Comparison of ENCODE assay signal across 18 cellular contexts in the genomic region with DNA sequence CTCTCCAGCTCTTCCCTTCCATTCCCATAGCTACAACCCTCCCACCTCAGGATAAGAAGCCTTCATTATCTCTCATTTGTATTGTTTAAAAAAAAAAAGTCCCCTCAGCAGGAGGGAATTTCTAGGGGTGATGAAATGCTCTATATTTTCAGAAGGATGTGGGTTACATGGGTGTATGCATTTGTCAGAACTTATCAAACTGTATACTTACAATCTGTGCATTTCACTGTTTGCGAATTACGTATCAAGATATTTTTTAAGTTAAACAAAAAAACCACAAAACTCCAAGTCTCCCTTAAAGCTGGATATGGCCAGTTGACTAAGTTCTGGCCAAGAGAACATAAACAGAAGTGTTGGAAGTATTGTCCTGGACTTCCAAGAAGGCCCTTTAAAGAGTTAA. TPM values are rescaled to one million over a fixed set of nuclear protein-coding genes. Genes with fewer than 3 reads are reported as not detected.
DNase-seq lines count a peak whose midpoint lies in the region; ATAC-seq and TF ChIP-seq lines count a peak whose summit lies in the region.
"Had no signal": no experiment of that assay in that cellular context is flagged by ENCODE, and none has a peak within 500 bp of the region (broad histone marks: within the 10 kb centered on the region; RNA-seq: fewer than 3 reads in every experiment).

No MANE protein-coding gene starts in this region.

- H3K27me3 Mint-ChIP-seq in activated naive CD8-positive, alpha-beta T cell treated with anti-CD3 and anti-CD28 coated beads, Interleukin-2, amount 10 ng/mL, durations not matched to agents 7 days and 5 days = no peaks in the 10 kb centered on the region
- H3K27me3 Mint-ChIP-seq in memory B cell = no peaks in the 10 kb centered on the region

- H3K36me3 Mint-ChIP-seq in activated naive CD8-positive, alpha-beta T cell treated with anti-CD3 and anti-CD28 coated beads, Interleukin-2, amount 10 ng/mL, durations not matched to agents 7 days and 5 days = peaks cover 14% of the 10 kb centered on the region
- H3K36me3 Mint-ChIP-seq in memory B cell = peaks cover 17% of the 10 kb centered on the region

- no peak for ATAC-seq in activated naive CD8-positive, alpha-beta T cell treated with anti-CD3 and anti-CD28 coated beads, Interleukin-2, amount 10 ng/mL, durations not matched to agents 7 days and 5 days (ENCODE audit: low read depth)
- ATAC-seq in memory B cell (ENCODE audit: low read depth) (no peak), HG03457 (IDR thresholded peaks at IDR 0.05; ENCODE audit: unreplicated experiment) (no peak)

- H3K4me3 Mint-ChIP-seq in activated naive CD8-positive, alpha-beta T cell treated with anti-CD3 and anti-CD28 coated beads, Interleukin-2, amount 10 ng/mL, durations not matched to agents 7 days and 5 days = peak overlapping the region; percentile 31
- peak overlapping the region; percentile 13 for H3K4me3 Mint-ChIP-seq in memory B cell

- no peaks in the 10 kb centered on the region for H3K9me3 Mint-ChIP-seq in activated naive CD8-positive, alpha-beta T cell treated with anti-CD3 and anti-CD28 coated beads, Interleukin-2, amount 10 ng/mL, durations not matched to agents 7 days and 5 days
- no peaks in the 10 kb centered on the region for H3K9me3 Mint-ChIP-seq in memory B cell

- POLR2A ChIA-PET in activated naive CD8-positive, alpha-beta T cell treated with anti-CD3 and anti-CD28 coated beads, Interleukin-2, amount 10 ng/mL, durations not matched to agents 7 days and 5 days (lab: Charles Lee) = interaction anchor here (0.6 kb wide), 1 partner anchor 62 kb away, joined by 5 read pairs; a partner anchor contains a TSS

- peak overlapping the region; percentile 42 for H3K27ac Mint-ChIP-seq in activated naive CD8-positive, alpha-beta T cell treated with anti-CD3 and anti-CD28 coated beads, Interleukin-2, amount 10 ng/mL, durations not matched to agents 7 days and 5 days
- peak overlapping the region; percentile 3 for H3K27ac Mint-ChIP-seq in memory B cell

- TF ChIP-seq CTCF in AG09319 (IDR thresholded peaks at IDR 0.05; ENCODE audit: low read depth, low read length) = no peak

- DNase-seq in AG09319 (ENCODE audit: extremely low read depth, low read depth) (peak; percentile 32), ELR (ENCODE audit: low read depth) (peak; percentile 77), memory B cell (ENCODE audit: low spot score in 2 of 2) (no peak), COLO829 (ENCODE audit: low spot score) (no peak), NCI-H2227 (lab: John Stamatoyannopoulos, UW; ENCODE audit: unreplicated experiment) (no peak), AG20443 (ENCODE audit: low spot score) (no peak)
- DNase-seq in activated naive CD8-positive, alpha-beta T cell treated with anti-CD3 and anti-CD28 coated beads, Interleukin-2, amount 10 ng/mL, durations not matched to agents 7 days and 5 days = no peak
- DNase-seq: caudate nucleus, NCI-H345, SK-N-SH, substantia nigra had no signal

- H3K4me1 Mint-ChIP-seq in activated naive CD8-positive, alpha-beta T cell treated with anti-CD3 and anti-CD28 coated beads, Interleukin-2, amount 10 ng/mL, durations not matched to agents 7 days and 5 days = peaks cover 21% of the 10 kb centered on the region
- peaks cover 15% of the 10 kb centered on the region for H3K4me1 Mint-ChIP-seq in memory B cell

RNA-seq across cellular contexts. Expression of a gene that starts 2.0 kb away (rescaled TPM):
- total RNA-seq in activated naive CD8-positive, alpha-beta T cell treated with anti-CD3 and anti-CD28 coated beads, Interleukin-2, amount 10 ng/mL, durations not matched to agents 7 days and 5 days = 10 to 100 TPM; 51.9 to 53.4 TPM

RNA-seq across cellular contexts. Expression of a gene that starts 30.0 kb away (rescaled TPM):
- 10 to 100 TPM; 88.0 to 96.5 TPM for total RNA-seq in activated naive CD8-positive, alpha-beta T cell treated with anti-CD3 and anti-CD28 coated beads, Interleukin-2, amount 10 ng/mL, durations not matched to agents 7 days and 5 days

RNA-seq across cellular contexts. Expression of a gene that starts 44.3 kb away (rescaled TPM):
- total RNA-seq in activated naive CD8-positive, alpha-beta T cell treated with anti-CD3 and anti-CD28 coated beads, Interleukin-2, amount 10 ng/mL, durations not matched to agents 7 days and 5 days = 10 to 100 TPM in 1 of 2 experiments, 1 to 10 TPM in 1; 9.4 to 10.1 TPM
- total RNA-seq: endothelial cell of umbilical vein, OCI-LY7 had no signal

RNA-seq across cellular contexts. Expression of a gene that starts 50.9 kb away (rescaled TPM):
- 1 to 10 TPM; 1.7 to 2.0 TPM for total RNA-seq in activated naive CD8-positive, alpha-beta T cell treated with anti-CD3 and anti-CD28 coated beads, Interleukin-2, amount 10 ng/mL, durations not matched to agents 7 days and 5 days
- total RNA-seq: Daoy, endothelial cell of umbilical vein, mesenteric fat pad, OCI-LY7, osteoblast, skeletal muscle tissue had no signal

Comparison
In these comparisons a context has a peak if more than half of its experiments do, and no peak if none do; other contexts are left out.
1. DNase-seq: peak in AG09319 (single experiment) and ELR (single experiment); none in activated naive CD8-positive, alpha-beta T cell treated with anti-CD3 and anti-CD28 coated beads, Interleukin-2, amount 10 ng/mL, durations not matched to agents 7 days and 5 days (single experiment), memory B cell (0 of 2), COLO829 (single experiment), NCI-H2227 (single experiment) and AG20443 (single experiment).